Comparison of ENCODE assay signal across 18 cellular contexts in genomic region chr20:63459070-63459380, GRCh38. TPM values are rescaled to one million over a fixed set of nuclear protein-coding genes. Genes with fewer than 3 reads are reported as not detected.
DNase-seq lines count a peak whose midpoint lies in the region; FAIRE-seq and TF ChIP-seq lines count a peak whose summit lies in the region.
"Had no signal": no experiment of that assay in that cellular context is flagged by ENCODE, and none has a peak within 500 bp of the region (broad histone marks: within the 10 kb centered on the region; RNA-seq: fewer than 3 reads in every experiment).

No MANE protein-coding gene starts in this region.

- H3K9me3 ChIP-seq in BLaER1 treated with 17β-estradiol and CSF1 and Interleukin-3, amounts not matched to agents 10 nM and 100 nM (replicated peaks in 1 of 11), result no peaks in the 10 kb centered on the region
- H3K9me3 ChIP-seq in H1 (ENCODE audit: insufficient read depth in 2 of 2, low read depth in 1 of 2, low read length in 1 of 2), result no peaks in the 10 kb centered on the region
- H3K9me3 ChIP-seq in CD4-positive, alpha-beta memory T cell (ENCODE audit: control insufficient read depth in 1 of 2, low read length in 2 of 2), result no peaks in the 10 kb centered on the region
- H3K9me3 ChIP-seq: BE2C, HAP-1 had no signal

- no peak overlapping the region for H3K14ac ChIP-seq in H1 (ENCODE audit: insufficient read length)

- no peak for TF ChIP-seq EP300 in H1 (IDR thresholded peaks at IDR 0.05; ENCODE audit: borderline replicate concordance in 1 of 2, low read depth in 2 of 2, low read length in 2 of 2)

- H3K4me3 Mint-ChIP-seq in CD4-positive, alpha-beta memory T cell, result no peak overlapping the region
- H3K4me3 Mint-ChIP-seq: CD14-positive monocyte; CD8-positive, alpha-beta T cell had no signal

- no peak overlapping the region; the same call in 1 of the 2 replicates for H4K8ac ChIP-seq in H1 (ENCODE audit: extremely low read depth, insufficient read depth, low read length)

- H3K4me2 ChIP-seq in BLaER1 treated with 17β-estradiol and CSF1 and Interleukin-3, amounts not matched to agents 10 nM and 100 nM, result peak overlapping the region in 8 of 11 experiments; percentile 87 to 99 (median 94); a peak in 13 of 22 replicates
- no peak overlapping the region for H3K4me2 ChIP-seq in H1 (ENCODE audit: insufficient read depth in 1 of 2, low read depth in 2 of 2, low read length in 2 of 2)

- H3K27ac Mint-ChIP-seq in CD4-positive, alpha-beta memory T cell, result peak overlapping the region in 1 of 7 donors; percentile 46
- H3K27ac Mint-ChIP-seq: CD8-positive, alpha-beta T cell had no signal

- H3K79me2 ChIP-seq in H1 (ENCODE audit: control insufficient read depth in 1 of 2, insufficient read depth in 2 of 2, low read length in 2 of 2), result peaks cover 0 to 61% of the 10 kb centered on the region in 2 experiments; a peak in 3 of 4 replicates

- H3K27me3 Mint-ChIP-seq in CD4-positive, alpha-beta memory T cell, result peaks cover 25 to 30% of the 10 kb centered on the region in 2 donors

- H3K4me1 Mint-ChIP-seq in CD4-positive, alpha-beta memory T cell, result peaks cover 0 to 11% (median under 1%) of the 10 kb centered on the region in 4 donors
- H3K4me1 Mint-ChIP-seq: CD14-positive monocyte had no signal

- H3K23ac ChIP-seq in H1 (ENCODE audit: insufficient read length), result no peak overlapping the region

- DNase-seq in HTR-8/SVneo (ENCODE audit: insufficient read length, low spot score), result no peak
- DNase-seq in H1 (ENCODE audit: low read depth in 1 of 2, low spot score in 2 of 2), result no peak
- no peak for DNase-seq in urothelium cell line (ENCODE audit: low spot score)
- DNase-seq in CD4-positive, alpha-beta memory T cell, result no peak
- no peak for DNase-seq in SK-N-DZ (ENCODE audit: low spot score)
- DNase-seq: ACHN; BE2C; Calu3; CD8-positive, alpha-beta T cell; DMS79 treated with DMSO at 0.1 percent for 48 hours; GF-D8; GOT3; IMR-90 had no signal

- no peak overlapping the region for H2BK20ac ChIP-seq in H1 (ENCODE audit: low read length)

- no peak overlapping the region for H2BK15ac ChIP-seq in H1 (ENCODE audit: low read length)

- H3K36me3 Mint-ChIP-seq in CD4-positive, alpha-beta memory T cell, result no peaks in the 10 kb centered on the region
- H3K36me3 Mint-ChIP-seq: CD14-positive monocyte; CD8-positive, alpha-beta T cell had no signal

- no peak for TF ChIP-seq CTCF in H1 (IDR thresholded peaks at IDR 0.05; ENCODE audit: control extremely low read depth in 1 of 3, insufficient read depth in 1 of 3, low read depth in 1 of 3, low read length in 3 of 3)

- H3K9me3 Mint-ChIP-seq in CD4-positive, alpha-beta memory T cell, result peaks cover 0 to 2% (median 0%) of the 10 kb centered on the region in 8 donors
- H3K9me3 Mint-ChIP-seq: CD8-positive, alpha-beta T cell had no signal

- intact Hi-C loops in CD4-positive, alpha-beta memory T cell (cut with micrococcal nuclease), result no loop called here

- no peak overlapping the region for H2AFZ ChIP-seq in H1 (ENCODE audit: low read length)

- TF ChIP-seq POLR2A in H1 (IDR thresholded peaks at IDR 0.05; ENCODE audit: control extremely low read depth in 1 of 2, low read depth in 2 of 2, low read length in 2 of 2), result no peak

- H2BK5ac ChIP-seq in H1 (ENCODE audit: low read depth, low read length), result 0 out of 2 replicates have a peak overlapping the region, but pooled peaks have one; percentile 12

- POLR2A ChIA-PET in H1 (lab: Charles Lee; ENCODE audit: partially characterized antibody), result no interaction called here
- POLR2A ChIA-PET in CD4-positive, alpha-beta memory T cell (lab: Charles Lee; ENCODE audit: partially characterized antibody), result no interaction called here

- H3K4me1 ChIP-seq in BLaER1 treated with 17β-estradiol and CSF1 and Interleukin-3, amounts not matched to agents 10 nM and 100 nM, result peaks cover 42 to 70% (median 52%) of the 10 kb centered on the region in 10 experiments
- H3K4me1 ChIP-seq in H1 (replicated peaks in 1 of 4; ENCODE audit: control insufficient read depth in 3 of 4, insufficient read depth in 4 of 4, low read length in 3 of 4), result peaks cover 0 to 16% (median 12%) of the 10 kb centered on the region in 4 experiments; a peak in 5 of 7 replicates
- no peaks in the 10 kb centered on the region for H3K4me1 ChIP-seq in CD4-positive, alpha-beta memory T cell (ENCODE audit: insufficient read depth, low read length)

- TF ChIP-seq RAD21 in H1 (IDR thresholded peaks at IDR 0.05 in 1 of 2, conservative IDR thresholded peaks at IDR 0.05 in 1 of 2; ENCODE audit: low read depth in 2 of 2, low read length in 2 of 2), result no peak

- no peak overlapping the region for H4K5ac ChIP-seq in H1 (ENCODE audit: insufficient read length, low read depth, low read length)

- no peak overlapping the region for H2BK120ac ChIP-seq in H1 (replicated peaks; ENCODE audit: low read depth, low read length)

- no peak overlapping the region for H3K4me3 ChIP-seq in BLaER1 treated with 17β-estradiol and CSF1 and Interleukin-3, amounts not matched to agents 10 nM and 100 nM
- H3K4me3 ChIP-seq in H1 (ENCODE audit: extremely low read depth in 1 of 4, insufficient read depth in 2 of 4, low read depth in 3 of 4, low read length in 4 of 4), result no peak overlapping the region
- no peak overlapping the region for H3K4me3 ChIP-seq in CD4-positive, alpha-beta memory T cell (ENCODE audit: low read length in 2 of 2)
- H3K4me3 ChIP-seq: HAP-1, K562 had no signal

- no peak overlapping the region for H4K91ac ChIP-seq in H1 (replicated peaks; ENCODE audit: insufficient read length, low read length)

- no peak overlapping the region for H3K27ac ChIP-seq in BLaER1 treated with 17β-estradiol and CSF1 and Interleukin-3, amounts not matched to agents 10 nM and 100 nM
- H3K27ac ChIP-seq in H1 (ENCODE audit: low read depth, low read length) (no peak overlapping the region), temporal lobe (ENCODE audit: low read depth, low read length) (peak overlapping the region; percentile 20)
- H3K27ac ChIP-seq in CD4-positive, alpha-beta memory T cell (ENCODE audit: low read depth, low read length), result no peak overlapping the region

- no peak overlapping the region for H2AK5ac ChIP-seq in H1 (ENCODE audit: low read depth, low read length)

- no peak overlapping the region for H3K18ac ChIP-seq in H1 (ENCODE audit: extremely low read depth, low read length)

- CTCF ChIA-PET in H1 (lab: Charles Lee; ENCODE audit: partially characterized antibody), result interaction anchor here (0.6 kb wide), 1 partner anchor 79 kb away, joined by 3 read pairs; no protein-coding TSS in a partner anchor
- CTCF ChIA-PET in CD4-positive, alpha-beta memory T cell (lab: Charles Lee; ENCODE audit: partially characterized antibody), result no interaction called here

- H3K36me3 ChIP-seq in BLaER1 treated with 17β-estradiol and CSF1 and Interleukin-3, amounts not matched to agents 10 nM and 100 nM, result no peaks in the 10 kb centered on the region
- H3K36me3 ChIP-seq in H1 (ENCODE audit: control insufficient read depth in 2 of 4, insufficient read depth in 4 of 4, low read length in 3 of 4), result peaks cover 0 to 5% (median 0%) of the 10 kb centered on the region in 4 experiments; a peak in 1 of 8 replicates
- no peaks in the 10 kb centered on the region for H3K36me3 ChIP-seq in CD4-positive, alpha-beta memory T cell (ENCODE audit: insufficient read depth, low read length)
- H3K36me3 ChIP-seq: BE2C, HAP-1 had no signal

- no peak overlapping the region; the same call in 1 of the 2 replicates for H2BK12ac ChIP-seq in H1 (ENCODE audit: low read depth, low read length)

- H3K79me1 ChIP-seq in H1 (ENCODE audit: low read depth, low read length), result peaks cover 43% of the 10 kb centered on the region

- H3K27me3 ChIP-seq in BLaER1 treated with 17β-estradiol and CSF1 and Interleukin-3, amounts not matched to agents 10 nM and 100 nM, result peaks cover 35 to 73% (median 46%) of the 10 kb centered on the region in 11 experiments
- H3K27me3 ChIP-seq in H1 (replicated peaks in 1 of 4; ENCODE audit: control insufficient read depth in 3 of 4, extremely low read depth in 1 of 4, insufficient read depth in 3 of 4, low read length in 3 of 4), result no peaks in the 10 kb centered on the region
- H3K27me3 ChIP-seq in CD4-positive, alpha-beta memory T cell (ENCODE audit: insufficient read depth, low read length), result no peaks in the 10 kb centered on the region

- H3K23me2 ChIP-seq in H1 (ENCODE audit: low read depth, low read length), result no peaks in the 10 kb centered on the region

- peaks cover 0 to 89% (median 34%) of the 10 kb centered on the region in 11 experiments; a peak in 15 of 22 replicates for H4K20me1 ChIP-seq in BLaER1 treated with 17β-estradiol and CSF1 and Interleukin-3, amounts not matched to agents 10 nM and 100 nM
- peaks cover 24 to 41% of the 10 kb centered on the region in 2 experiments for H4K20me1 ChIP-seq in H1 (replicated peaks in 1 of 2; ENCODE audit: control insufficient read depth in 1 of 2, insufficient read depth in 2 of 2, low read length in 2 of 2)

- no peak overlapping the region for H3K56ac ChIP-seq in H1 (replicated peaks; ENCODE audit: insufficient read length, low read depth, low read length)

- peak; percentile 69 for FAIRE-seq in HTR-8/SVneo (lab: Jason Lieb, UNC)
- no peak for FAIRE-seq in H1 (lab: Jason Lieb, UNC)
- FAIRE-seq in urothelium cell line (lab: Jason Lieb, UNC), result no peak
- FAIRE-seq: K562 had no signal

- H3K4ac ChIP-seq in H1 (replicated peaks; ENCODE audit: insufficient read length, low read depth, low read length), result no peak overlapping the region

- H3K9ac ChIP-seq in BLaER1 treated with 17β-estradiol and CSF1 and Interleukin-3, amounts not matched to agents 10 nM and 100 nM, result no peak overlapping the region
- H3K9ac ChIP-seq in H1 (replicated peaks in 1 of 4; ENCODE audit: extremely low read depth in 1 of 4, low read depth in 3 of 4, low read length in 3 of 4), result no peak overlapping the region

- WGBS in H1 (ENCODE audit: extremely low coverage in 1 of 2, insufficient coverage in 1 of 2, insufficient read length in 1 of 2, insufficient replicate concordance in 2 of 2, low coverage in 1 of 2, low lambda C conversion rate in 2 of 2, missing lambda C conversion rate in 1 of 2), 2 experiments, result 91% methylated on average over 17 of the region's 17 CpGs; no CpG with 5 or more reads in 1 of the 2 experiments

RNA-seq across cellular contexts. Expression of gene KCNQ2, which starts 13.4 kb away (rescaled TPM):
- total RNA-seq in H1 (2021; fragmentation: NEBNext Ultra II Directional; extraction: Animal tissue kit (Norgen Biotek cat#: 25700)), result 82.6 and 88.6 TPM in 2 replicates
- 243 and 277 TPM in 2 replicates for polyA plus RNA-seq in H1 (2011; rRNA removed)
- 174 TPM for polyA plus RNA-seq in H1 (2011; cell fraction: cytosol; rRNA removed)
- 206 TPM for polyA plus RNA-seq in H1 (2011; cell fraction: nucleus; rRNA removed)
- 41.9 to 107 TPM (median 94.0 TPM) in 4 replicates for polyA plus RNA-seq in H1 (2012, experiment 1 of 2)
- polyA plus RNA-seq in H1 (2012, experiment 2 of 2), result 88.7 TPM
- 72.4 TPM for polyA plus RNA-seq in H1 (2013, experiment 1 of 2)
- 73.2 TPM for polyA plus RNA-seq in H1 (2013, experiment 2 of 2)
- 40.5 and 42.0 TPM in 2 replicates for polyA minus RNA-seq in H1 (2011; rRNA and poly(A)+ RNA removed)
- 39.6 TPM for polyA minus RNA-seq in H1 (2011; cell fraction: cytosol; rRNA and poly(A)+ RNA removed)
- 33.1 TPM for polyA minus RNA-seq in H1 (2011; cell fraction: nucleus; rRNA and poly(A)+ RNA removed)
- 136 TPM for total RNA-seq in temporal lobe
- total RNA-seq in CD4-positive, alpha-beta memory T cell, result not detected
- polyA plus RNA-seq in CD4-positive, alpha-beta memory T cell, result not detected
- polyA plus RNA-seq in SK-N-DZ (2014; cell fraction: cytosol; rRNA removed), result 375 and 399 TPM in 2 replicates
- polyA plus RNA-seq in SK-N-DZ (2014; cell fraction: nucleus; rRNA removed), result 414 and 472 TPM in 2 replicates
- total RNA-seq: CD8-positive, alpha-beta T cell; IMR-90 had no signal
- polyA plus RNA-seq: CD14-positive monocyte had no signal

RNA-seq across cellular contexts. Expression of gene EEF1A2, which starts 39.9 kb away (rescaled TPM):
- total RNA-seq in H1 (2021; fragmentation: NEBNext Ultra II Directional; extraction: Animal tissue kit (Norgen Biotek cat#: 25700)), result 25.8 and 27.9 TPM in 2 replicates
- 7.4 and 17.5 TPM in 2 replicates for polyA plus RNA-seq in H1 (2011; rRNA removed)
- 15.5 TPM for polyA plus RNA-seq in H1 (2011; cell fraction: cytosol; rRNA removed)
- polyA plus RNA-seq in H1 (2011; cell fraction: nucleus; rRNA removed), result 33.5 TPM
- polyA plus RNA-seq in H1 (2012, experiment 1 of 2), result 25.2 to 45.3 TPM (median 39.3 TPM) in 4 replicates
- polyA plus RNA-seq in H1 (2012, experiment 2 of 2), result 22.6 TPM
- polyA plus RNA-seq in H1 (2013, experiment 1 of 2), result 26.8 TPM
- 25.5 TPM for polyA plus RNA-seq in H1 (2013, experiment 2 of 2)
- 6.0 and 11.9 TPM in 2 replicates for polyA minus RNA-seq in H1 (2011; rRNA and poly(A)+ RNA removed)
- 20.6 TPM for polyA minus RNA-seq in H1 (2011; cell fraction: cytosol; rRNA and poly(A)+ RNA removed)
- 13.6 TPM for polyA minus RNA-seq in H1 (2011; cell fraction: nucleus; rRNA and poly(A)+ RNA removed)
- 209 TPM for total RNA-seq in temporal lobe
- total RNA-seq in CD4-positive, alpha-beta memory T cell, result under 1 TPM; 0.36 to 0.81 TPM
- polyA plus RNA-seq in CD4-positive, alpha-beta memory T cell, result not detected
- 753 and 802 TPM in 2 replicates for polyA plus RNA-seq in SK-N-DZ (2014; cell fraction: cytosol; rRNA removed)
- 489 and 497 TPM in 2 replicates for polyA plus RNA-seq in SK-N-DZ (2014; cell fraction: nucleus; rRNA removed)
- polyA plus RNA-seq: CD14-positive monocyte had no signal

Comparison
In these comparisons a context has a peak if more than half of its experiments do, and no peak if none do; other contexts are left out.
1. H3K4me2 ChIP-seq: peak in BLaER1 treated with 17β-estradiol and CSF1 and Interleukin-3, amounts not matched to agents 10 nM and 100 nM (8 of 11); none in H1 (0 of 2).
2. RNA of gene KCNQ2, which starts 13.4 kb away (total RNA-seq): 136 TPM in temporal lobe (single experiment) and 82.6 to 88.6 TPM in H1; not detected in CD4-positive, alpha-beta memory T cell; every median in the first group is over 10 times any median in the second.
3. RNA of gene EEF1A2, which starts 39.9 kb away (total RNA-seq): 209 TPM in temporal lobe (single experiment) and 25.8 to 27.9 TPM in H1; 0.36 to 0.81 TPM in CD4-positive, alpha-beta memory T cell; every median in the first group is over 10 times any median in the second.